8 cellular contexts compared by ENCODE assay signal in genomic region chr20:3408251-3408637, GRCh38. TPM values are rescaled to one million over a fixed set of nuclear protein-coding genes. Genes with fewer than 3 reads are reported as not detected.
A peak's percentile ranks its signal among the peaks of the same experiment; 100 is the strongest.
DNase-seq lines count a peak whose midpoint lies in the region; ATAC-seq and TF ChIP-seq lines count a peak whose summit lies in the region.

No MANE protein-coding gene starts in this region.

- H3K36me3 ChIP-seq in CD8-positive, alpha-beta T cell (ENCODE audit: insufficient read depth, low read length) = no peaks in the 10 kb centered on the region
- H3K36me3 ChIP-seq in Panc1 (ENCODE audit: control insufficient read depth, insufficient read depth, low read length) = no peaks in the 10 kb centered on the region
- H3K36me3 ChIP-seq in ovary = no peaks in the 10 kb centered on the region

- H3K4me3 ChIP-seq in CD8-positive, alpha-beta T cell (ENCODE audit: low read depth, low read length) = peak overlapping the region; percentile 74
- peak overlapping the region; percentile 85 to 87 for H3K4me3 ChIP-seq in Panc1 (ENCODE audit: low read depth in 2 of 2, low read length in 2 of 2)
- H3K4me3 ChIP-seq in ovary = peak overlapping the region; percentile 82

- no peak for ATAC-seq in CD8-positive, alpha-beta T cell
- ATAC-seq in Panc1 (no peak), left lobe of liver (no peak), HG02970 (IDR thresholded peaks at IDR 0.05; ENCODE audit: low FRiP score, unreplicated experiment) (no peak), HG02885 (IDR thresholded peaks at IDR 0.05; ENCODE audit: poor library complexity, unreplicated experiment) (no peak)

- 0 to 1% (median 0%) methylated on average over 7 of the region's 7 CpGs for WGBS in ovary, 3 donors

- TF ChIP-seq POLR2A in ovary (IDR thresholded peaks at IDR 0.05) = no peak

- no peak for TF ChIP-seq EP300 in ovary (IDR thresholded peaks at IDR 0.05)

- intact Hi-C loops in CD8-positive, alpha-beta T cell (cut with DNase I, micrococcal nuclease) = loop anchor here (1.0 to 10.0 kb wide), 9 partner anchors 63 to 937 kb away; partner anchors contain the start of genes ATRN (in 2 of the 2), PTPRA (in 2 of the 2), DDRGK1 (in 1 of the 2) and GNRH2 (in 1 of the 2)
- intact Hi-C loops in Panc1 (cut with micrococcal nuclease; ENCODE audit: unreplicated experiment) = no loop called here
- intact Hi-C loops in ovary (cut with DNase I) = no loop called here

- no peaks in the 10 kb centered on the region for H3K27me3 ChIP-seq in CD8-positive, alpha-beta T cell (ENCODE audit: insufficient read depth, low read length)
- H3K27me3 ChIP-seq in Panc1 (ENCODE audit: control insufficient read depth, insufficient read depth, low read length) = 0 out of 2 replicates have a peak, but pooled peaks cover 2% of the 10 kb centered on the region
- no peaks in the 10 kb centered on the region for H3K27me3 ChIP-seq in ovary

- H3K4me1 ChIP-seq in CD8-positive, alpha-beta T cell (ENCODE audit: insufficient read depth, low read length) = peaks cover 6% of the 10 kb centered on the region
- H3K4me1 ChIP-seq in Panc1 (ENCODE audit: control insufficient read depth, insufficient read depth, low read length) = peaks cover 12% of the 10 kb centered on the region
- no peaks in the 10 kb centered on the region for H3K4me1 ChIP-seq in ovary (ENCODE audit: insufficient read depth)

- peaks cover 25% of the 10 kb centered on the region for H3K4me1 Mint-ChIP-seq in CD8-positive, alpha-beta T cell (ENCODE audit: low read depth)

- H3K27ac ChIP-seq in CD8-positive, alpha-beta T cell (ENCODE audit: low read depth, low read length) = peak overlapping the region; percentile 59
- H3K27ac ChIP-seq in Panc1 (ENCODE audit: low read length) (peak overlapping the region; percentile 88), epithelial cell of prostate (peak overlapping the region; percentile 88), ovary (peak overlapping the region; percentile 85 to 90)

- H3K36me3 Mint-ChIP-seq in CD8-positive, alpha-beta T cell = peaks cover 10% of the 10 kb centered on the region

- H3K27ac Mint-ChIP-seq in CD8-positive, alpha-beta T cell = peak overlapping the region; percentile 94

- CTCF ChIA-PET in CD8-positive, alpha-beta T cell (lab: Charles Lee) = interaction anchor here (0.9 to 3.3 kb wide), 2 partner anchors 62 to 64 kb away, joined by 4 to 12 read pairs; partner anchors contain the start of gene ATRN
- CTCF ChIA-PET in Panc1 (lab: Charles Lee) = interaction anchor here (0.7 kb wide), 1 partner anchor 343 kb away, joined by 4 read pairs; no protein-coding TSS in a partner anchor

- TF ChIP-seq CTCF in CD8-positive, alpha-beta T cell (IDR thresholded peaks at IDR 0.05) = no peak
- TF ChIP-seq CTCF in Panc1 (IDR thresholded peaks at IDR 0.05) (no peak), ovary (IDR thresholded peaks at IDR 0.05) (no peak)

- peak overlapping the region; percentile 99 for H3K4me3 Mint-ChIP-seq in CD8-positive, alpha-beta T cell

- BruUV-seq in Panc1 (replicated peaks; lab: Mats Ljungman, UMichigan) = no TSS peak

- no peaks in the 10 kb centered on the region for H3K27me3 Mint-ChIP-seq in CD8-positive, alpha-beta T cell (ENCODE audit: low read depth)

- H3K9me3 ChIP-seq in CD8-positive, alpha-beta T cell (ENCODE audit: low read length) = no peaks in the 10 kb centered on the region
- H3K9me3 ChIP-seq in Panc1 (ENCODE audit: control insufficient read depth, insufficient read depth, low read depth, low read length) (no peaks in the 10 kb centered on the region), ovary (no peaks in the 10 kb centered on the region)

- POLR2A ChIA-PET in CD8-positive, alpha-beta T cell (lab: Charles Lee) = interaction anchor here (0.6 to 2.5 kb wide), 10 partner anchors 10 to 1305 kb away, joined by 3 to 12 read pairs (median 4); partner anchors contain the start of genes MRPS26 and NOP56
- POLR2A ChIA-PET in Panc1 (lab: Charles Lee) = no interaction called here

- in situ Hi-C loops in Panc1 (cut with HindIII; ENCODE audit: low pct_unique_long_range_greater_than_20kb, low sequenced_read_pairs) = no loop called here

- DNase-seq in CD8-positive, alpha-beta T cell = no peak
- no peak for DNase-seq in Panc1 (ENCODE audit: low read depth, low spot score)
- DNase-seq in epithelial cell of prostate (ENCODE audit: low read depth, low spot score) = no peak
- DNase-seq in ovary = no peak
- DNase-seq in left lobe of liver (ENCODE audit: low spot score) = no peak
- no peak for DNase-seq in hypothalamus (lab: John Stamatoyannopoulos, UW)

- H3K9me3 Mint-ChIP-seq in CD8-positive, alpha-beta T cell = no peaks in the 10 kb centered on the region

RNA-seq across cellular contexts. Expression of gene DNAAF9, which starts 0.8 kb away (rescaled TPM):
- 1 to 10 TPM; 2.6 to 2.7 TPM for total RNA-seq in CD8-positive, alpha-beta T cell
- total RNA-seq in Panc1 (2021; ENCODE audit: unreplicated experiment) = 7.4 TPM
- polyA plus RNA-seq in Panc1 (2012; ENCODE audit: insufficient read length) = 5.0 TPM
- 10 to 100 TPM; 11.0 to 20.3 (median 17.5) TPM for total RNA-seq in ovary
- polyA plus RNA-seq in ovary = 10 to 100 TPM; 10.3 to 19.8 TPM
- total RNA-seq in left lobe of liver = 2.9 TPM

Comparison
In these comparisons a context has a peak if more than half of its experiments do, and no peak if none do; other contexts are left out.
1. intact Hi-C loops: an anchor here in CD8-positive, alpha-beta T cell (1.0 to 10.0 kb wide); none called in Panc1 and ovary.